In genomic region chr1:155871390-155871789, GRCh38 we compare ENCODE assay signal across 12 cellular contexts. TPM values are rescaled to one million over a fixed set of nuclear protein-coding genes. Genes with fewer than 3 reads are reported as not detected.
A peak's percentile ranks its signal among the peaks of the same experiment; 100 is the strongest.
DNase-seq lines count a peak whose midpoint lies in the region; ATAC-seq and TF ChIP-seq lines count a peak whose summit lies in the region.
"Had no signal": no experiment of that assay in that cellular context is flagged by ENCODE, and none has a peak within 500 bp of the region (broad histone marks: within the 10 kb centered on the region; RNA-seq: fewer than 3 reads in every experiment).

No MANE protein-coding gene starts in this region.

- H3K4me1 ChIP-seq in ascending aorta (peaks cover 2 to 12% of the 10 kb centered on the region in 2 donors), left ventricle myocardium inferior (peaks cover 20% of the 10 kb centered on the region), testis (peaks cover 25% of the 10 kb centered on the region)
- H3K4me1 ChIP-seq: A549 had no signal

- no peaks in the 10 kb centered on the region for H3K9me3 ChIP-seq in ascending aorta
- no peaks in the 10 kb centered on the region for H3K9me3 ChIP-seq in left ventricle myocardium inferior (replicated peaks)
- H3K9me3 ChIP-seq in testis = no peaks in the 10 kb centered on the region
- H3K9me3 ChIP-seq: A549 had no signal

- DNase-seq in NCI-H146 (lab: John Stamatoyannopoulos, UW) (peak; percentile 6), NCI-H146 treated with DMSO at 0.1 percent for 48 hours (lab: John Stamatoyannopoulos, UW; ENCODE audit: unreplicated experiment) (no peak), ascending aorta (ENCODE audit: low spot score in 2 of 2) (no peak), left ventricle myocardium inferior (peak; percentile 38), testis (peak; percentile 89), GOT3 (lab: John Stamatoyannopoulos, UW) (no peak)
- no peak for DNase-seq in activated CD8-positive, alpha-beta memory T cell treated with anti-CD3 and anti-CD28 coated beads for 24 hours
- DNase-seq: activated effector memory CD4-positive, alpha-beta T cell treated with anti-CD3 and anti-CD28 coated beads, Interleukin-2, amount 50 U/mL, for 16 hours; naive B cell; NCI-H187 had no signal

- ATAC-seq in GM19467 (IDR thresholded peaks at IDR 0.05; ENCODE audit: unreplicated experiment) = no peak

- TF ChIP-seq CTCF in ascending aorta (IDR thresholded peaks at IDR 0.05) (no peak), left ventricle myocardium inferior (IDR thresholded peaks at IDR 0.05; ENCODE audit: borderline replicate concordance) (no peak), testis (IDR thresholded peaks at IDR 0.05) (no peak)

- 22 to 56% methylated on average over 1 of the region's 1 CpG for WGBS in testis, 2 donors

- intact Hi-C loops in ascending aorta (cut with DNase I) (no loop called here), left ventricle myocardium inferior (cut with micrococcal nuclease) (no loop called here), testis (cut with DNase I; ENCODE audit: low total_unique reads) (no loop called here)

- H3K4me3 ChIP-seq in ascending aorta = no peak overlapping the region
- H3K4me3 ChIP-seq in left ventricle myocardium inferior = no peak overlapping the region
- no peak overlapping the region for H3K4me3 ChIP-seq in testis
- H3K4me3 ChIP-seq: A549 had no signal

- H3K27me3 ChIP-seq in ascending aorta (no peaks in the 10 kb centered on the region), left ventricle myocardium inferior (ENCODE audit: low read depth) (no peaks in the 10 kb centered on the region), testis (no peaks in the 10 kb centered on the region)

- TF ChIP-seq POLR2A in testis (IDR thresholded peaks at IDR 0.05) = no peak

- H3K27ac ChIP-seq in ascending aorta = peak overlapping the region; percentile 21 to 31
- H3K27ac ChIP-seq in left ventricle myocardium inferior (replicated peaks) = peak overlapping the region; percentile 55
- H3K27ac ChIP-seq in testis = peak overlapping the region; percentile 5 to 9
- H3K27ac ChIP-seq: A549 had no signal

- peaks cover 12 to 39% of the 10 kb centered on the region in 2 donors for H3K36me3 ChIP-seq in ascending aorta
- H3K36me3 ChIP-seq in left ventricle myocardium inferior = peaks cover 9% of the 10 kb centered on the region
- H3K36me3 ChIP-seq in testis (ENCODE audit: low read depth, missing control alignments) = no peaks in the 10 kb centered on the region

RNA-seq across cellular contexts. Expression of gene SYT11, which starts 12.0 kb away (rescaled TPM):
- total RNA-seq in ascending aorta (17.7 TPM), left ventricle myocardium inferior (11.1 TPM), testis (10 to 100 TPM; 17.9 to 19.7 TPM)
- 23.4 TPM for polyA plus RNA-seq in testis (ENCODE audit: insufficient read depth, low read depth, low replicate concordance)

RNA-seq across cellular contexts. Expression of gene GON4L, which starts 14.4 kb away (rescaled TPM):
- 19.9 TPM for total RNA-seq in ascending aorta
- 24.1 TPM for total RNA-seq in left ventricle myocardium inferior
- total RNA-seq in testis = 100 to 1,000 TPM in 1 of 2 donors, 10 to 100 TPM in 1; 77.2 to 108 TPM
- 36.4 TPM for polyA plus RNA-seq in testis (ENCODE audit: insufficient read depth, low read depth, low replicate concordance)

RNA-seq across cellular contexts. Expression of gene RIT1, which starts 39.8 kb away (rescaled TPM):
- 17.1 TPM for total RNA-seq in ascending aorta
- 19.0 TPM for total RNA-seq in left ventricle myocardium inferior
- total RNA-seq in testis = 10 to 100 TPM; 26.1 to 31.1 TPM
- 25.7 TPM for polyA plus RNA-seq in testis (ENCODE audit: insufficient read depth, low read depth, low replicate concordance)

Comparison
In these comparisons a context has a peak if more than half of its experiments do, and no peak if none do; other contexts are left out.
1. DNase-seq: peak in NCI-H146 (single experiment), left ventricle myocardium inferior (single experiment) and testis (single experiment); none in NCI-H146 treated with DMSO at 0.1 percent for 48 hours (single experiment), ascending aorta (0 of 2), GOT3 (single experiment) and activated CD8-positive, alpha-beta memory T cell treated with anti-CD3 and anti-CD28 coated beads for 24 hours (single experiment).
2. Peak in every context shown above with its lines, with median percentiles within 50 percentile points of each other: H3K27ac ChIP-seq.